In the genomic region with DNA sequence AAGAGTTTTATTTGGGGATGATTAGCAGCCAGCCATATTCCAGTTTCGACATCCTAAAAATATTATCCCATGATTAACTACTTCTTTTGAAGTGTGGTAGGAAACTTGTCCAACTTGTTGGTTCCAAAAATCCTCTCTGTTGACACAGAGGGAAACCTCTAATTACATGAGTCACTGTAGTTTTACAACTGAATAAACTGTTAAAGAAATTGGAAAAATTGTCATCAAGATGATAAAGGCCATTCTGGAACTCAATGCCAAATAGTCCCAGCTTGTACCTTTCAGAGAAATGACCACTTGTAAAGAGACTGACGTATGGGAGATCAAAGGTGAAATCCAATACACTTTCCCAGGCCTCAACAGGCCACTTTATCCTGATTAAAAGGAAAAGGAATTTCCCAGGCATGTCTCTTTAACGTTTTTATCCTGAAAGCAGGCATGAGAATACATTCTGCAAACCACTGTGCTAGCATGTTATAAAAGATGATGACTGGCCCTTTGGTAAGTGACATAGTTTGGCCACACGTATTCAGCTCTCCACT, we compare ENCODE assay signal across 12 cellular contexts.
A peak's percentile ranks its signal among the peaks of the same experiment; 100 is the strongest.
DNase-seq lines count a peak whose midpoint lies in the region; ATAC-seq and TF ChIP-seq lines count a peak whose summit lies in the region.
"Had no signal": no experiment of that assay in that cellular context is flagged by ENCODE, and none has a peak within 500 bp of the region (broad histone marks: within the 10 kb centered on the region; RNA-seq: fewer than 3 reads in every experiment).

No MANE protein-coding gene starts in this region.

- no peak overlapping the region for H3K27ac Mint-ChIP-seq in MCF 10A (ENCODE audit: low read depth, unreplicated experiment)
- H3K27ac Mint-ChIP-seq: dendritic cell treated with granulocyte-macrophage colony-stimulating factor and Interleukin-4, amounts not matched to agents 40 ng/mL and 50 ng/mL, for 4 days had no signal

- no peak for TF ChIP-seq EP300 in suprapubic skin (IDR thresholded peaks at IDR 0.05)

- H3K27me3 Mint-ChIP-seq in MCF 10A (ENCODE audit: insufficient read depth, unreplicated experiment) = no peaks in the 10 kb centered on the region
- H3K27me3 Mint-ChIP-seq: dendritic cell treated with granulocyte-macrophage colony-stimulating factor and Interleukin-4, amounts not matched to agents 40 ng/mL and 50 ng/mL, for 4 days had no signal

- no peaks in the 10 kb centered on the region for H3K4me1 Mint-ChIP-seq in MCF 10A (ENCODE audit: insufficient read depth, unreplicated experiment)

- peak; percentile 60 for DNase-seq in mammary epithelial cell
- no peak for DNase-seq in MCF 10A (ENCODE audit: unreplicated experiment)
- no peak for DNase-seq in heart left ventricle
- peak; percentile 22 for DNase-seq in stromal cell of bone marrow (ENCODE audit: low read depth)
- DNase-seq in dorsolateral prefrontal cortex = no peak
- DNase-seq in adrenal gland = no peak
- DNase-seq in suprapubic skin (ENCODE audit: low spot score in 2 of 2) = no peak
- DNase-seq: activated naive CD4-positive, alpha-beta T cell treated with Interleukin-2 at 50 U/mL for 16 hours; DMS153; NCI-H524 had no signal

- intact Hi-C loops in mammary epithelial cell (cut with micrococcal nuclease) = no loop called here
- intact Hi-C loops in MCF 10A (cut with micrococcal nuclease) = no loop called here
- intact Hi-C loops in heart left ventricle (cut with DNase I) = no loop called here
- intact Hi-C loops in dorsolateral prefrontal cortex (cut with DNase I) = no loop called here
- intact Hi-C loops in adrenal gland (cut with DNase I) = no loop called here

- H3K36me3 Mint-ChIP-seq in MCF 10A (ENCODE audit: insufficient read depth, unreplicated experiment) = no peaks in the 10 kb centered on the region

- dilution Hi-C loops in mammary epithelial cell (cut with HindIII; ENCODE audit: low sequenced_read_pairs) = no loop called here

- H3K4me3 Mint-ChIP-seq in MCF 10A (ENCODE audit: unreplicated experiment) = no peak overlapping the region
- H3K4me3 Mint-ChIP-seq: dendritic cell treated with granulocyte-macrophage colony-stimulating factor and Interleukin-4, amounts not matched to agents 40 ng/mL and 50 ng/mL, for 4 days had no signal

- ATAC-seq in heart left ventricle = peak in 3 of 4 donors; percentile 33 to 67 (median 55)

- no peaks in the 10 kb centered on the region for H3K4me1 ChIP-seq in mammary epithelial cell (ENCODE audit: insufficient read depth, low read length)
- H3K4me1 ChIP-seq in heart left ventricle = peaks cover 0 to 3% (median 0%) of the 10 kb centered on the region in 12 donors
- H3K4me1 ChIP-seq in adrenal gland (replicated peaks in 1 of 2) = no peaks in the 10 kb centered on the region
- peaks cover 10% of the 10 kb centered on the region for H3K4me1 ChIP-seq in suprapubic skin

- TF ChIP-seq POLR2A in heart left ventricle (IDR thresholded peaks at IDR 0.05) (no peak), adrenal gland (IDR thresholded peaks at IDR 0.05) (no peak), suprapubic skin (IDR thresholded peaks at IDR 0.05) (no peak)

- CTCF ChIA-PET in mammary epithelial cell (lab: Charles Lee; ENCODE audit: low non-redundant PET) = no interaction called here
- CTCF ChIA-PET in MCF 10A (lab: Yijun Ruan, JAX) = interaction anchor here (1.4 kb wide), 1 partner anchor 10 kb away, joined by 7 read pairs; no protein-coding TSS in a partner anchor

- H3K36me3 ChIP-seq in mammary epithelial cell (ENCODE audit: insufficient read depth, low read length) (no peaks in the 10 kb centered on the region), heart left ventricle (no peaks in the 10 kb centered on the region), adrenal gland (replicated peaks in 1 of 2) (no peaks in the 10 kb centered on the region), suprapubic skin (no peaks in the 10 kb centered on the region)

- no peaks in the 10 kb centered on the region for H3K9me3 ChIP-seq in mammary epithelial cell (replicated peaks; ENCODE audit: insufficient read depth, low read length)
- H3K9me3 ChIP-seq in heart left ventricle = no peaks in the 10 kb centered on the region
- no peaks in the 10 kb centered on the region for H3K9me3 ChIP-seq in adrenal gland (replicated peaks in 1 of 3)
- no peaks in the 10 kb centered on the region for H3K9me3 ChIP-seq in suprapubic skin

- POLR2A ChIA-PET in MCF 10A (lab: Yijun Ruan, JAX) = no interaction called here

- no peaks in the 10 kb centered on the region for H3K79me2 ChIP-seq in mammary epithelial cell (ENCODE audit: insufficient read depth, low read length)

- TF ChIP-seq CTCF in mammary epithelial cell (conservative IDR thresholded peaks at IDR 0.05 in 1 of 2, IDR thresholded peaks at IDR 0.05 in 1 of 2; ENCODE audit: extremely low read depth in 1 of 2, insufficient read depth in 1 of 2, low read depth in 1 of 2, low read length in 2 of 2) = no peak
- no peak for TF ChIP-seq CTCF in MCF 10A (IDR thresholded peaks at IDR 0.05; ENCODE audit: unreplicated experiment)
- TF ChIP-seq CTCF in VCaP (conservative IDR thresholded peaks at IDR 0.05) = no peak
- no peak for TF ChIP-seq CTCF in heart left ventricle (IDR thresholded peaks at IDR 0.05)
- no peak for TF ChIP-seq CTCF in dorsolateral prefrontal cortex (IDR thresholded peaks at IDR 0.05 in 54 of 56, conservative IDR thresholded peaks at IDR 0.05 in 2 of 56; ENCODE audit: low read depth in 1 of 56, partially characterized antibody in 56 of 56)
- no peak for TF ChIP-seq CTCF in adrenal gland (IDR thresholded peaks at IDR 0.05)
- TF ChIP-seq CTCF in suprapubic skin (IDR thresholded peaks at IDR 0.05) = no peak

- H3K27ac ChIP-seq in mammary epithelial cell (ENCODE audit: insufficient read depth, low read depth, low read length) (no peak overlapping the region), VCaP (peak overlapping the region; percentile 14; the same call in 1 of the 2 replicates), heart left ventricle (peak overlapping the region in 5 of 12 donors; percentile 24 to 65 (median 37)), dorsolateral prefrontal cortex (peak overlapping the region in 1 of 59 donors; percentile 35), adrenal gland (no peak overlapping the region), suprapubic skin (no peak overlapping the region)

- 70% methylated on average over 4 of the region's 4 CpGs for WGBS in mammary epithelial cell (ENCODE audit: low coverage, missing lambda C conversion rate)
- 49 to 66% (median 61%) methylated on average over 4 of the region's 4 CpGs for WGBS in heart left ventricle, 4 donors
- 48 to 61% (median 52%) methylated on average over 4 of the region's 4 CpGs for WGBS in adrenal gland, 4 donors
- WGBS in suprapubic skin = 43% methylated on average over 4 of the region's 4 CpGs

- no peak overlapping the region for H2AFZ ChIP-seq in mammary epithelial cell (ENCODE audit: low read depth, low read length)

- no peak overlapping the region for H3K4me3 ChIP-seq in mammary epithelial cell (replicated peaks in 1 of 3; ENCODE audit: insufficient read depth in 1 of 3, low read depth in 2 of 3, low read length in 3 of 3)
- no peak overlapping the region for H3K4me3 ChIP-seq in heart left ventricle
- no peak overlapping the region for H3K4me3 ChIP-seq in dorsolateral prefrontal cortex
- no peak overlapping the region for H3K4me3 ChIP-seq in adrenal gland
- H3K4me3 ChIP-seq in suprapubic skin = no peak overlapping the region

- no peak overlapping the region for H3K9ac ChIP-seq in mammary epithelial cell (ENCODE audit: insufficient read depth, low read length)

- H3K27me3 ChIP-seq in mammary epithelial cell (ENCODE audit: insufficient read depth, low read length) = no peaks in the 10 kb centered on the region
- no peaks in the 10 kb centered on the region for H3K27me3 ChIP-seq in heart left ventricle
- no peaks in the 10 kb centered on the region for H3K27me3 ChIP-seq in dorsolateral prefrontal cortex
- H3K27me3 ChIP-seq in adrenal gland = no peaks in the 10 kb centered on the region
- no peaks in the 10 kb centered on the region for H3K27me3 ChIP-seq in suprapubic skin

- H3K9me3 Mint-ChIP-seq in MCF 10A (ENCODE audit: unreplicated experiment) = no peaks in the 10 kb centered on the region
- H3K9me3 Mint-ChIP-seq: dendritic cell treated with granulocyte-macrophage colony-stimulating factor and Interleukin-4, amounts not matched to agents 40 ng/mL and 50 ng/mL, for 4 days had no signal

- in situ Hi-C loops in mammary epithelial cell (cut with MboI; ENCODE audit: low sequenced_read_pairs in 2 of 2) = no loop called here

- no TSS peak for BruUV-seq in mammary epithelial cell (replicated peaks; lab: Mats Ljungman, UMichigan)
- no TSS peak for BruUV-seq in MCF 10A (replicated peaks; lab: Mats Ljungman, UMichigan)

- H4K20me1 ChIP-seq in mammary epithelial cell (ENCODE audit: insufficient read depth, low read length) = no peaks in the 10 kb centered on the region

- H3K4me2 ChIP-seq in mammary epithelial cell (ENCODE audit: insufficient read depth, low read depth, low read length) = no peak overlapping the region

Comparison
In these comparisons a context has a peak if more than half of its experiments do, and no peak if none do; other contexts are left out.
1. DNase-seq: peak in mammary epithelial cell (single experiment) and stromal cell of bone marrow (single experiment); none in MCF 10A (single experiment), heart left ventricle (0 of 5), dorsolateral prefrontal cortex (0 of 10), adrenal gland (0 of 7) and suprapubic skin (0 of 2).